Comparison of ENCODE assay signal across 17 cellular contexts in genomic region chr6:10999994-11000393, GRCh38. TPM values are rescaled to one million over a fixed set of nuclear protein-coding genes. Genes with fewer than 3 reads are reported as not detected.
A peak's percentile ranks its signal among the peaks of the same experiment; 100 is the strongest.
DNase-seq lines count a peak whose midpoint lies in the region; ATAC-seq and TF ChIP-seq lines count a peak whose summit lies in the region.
"Had no signal": no experiment of that assay in that cellular context is flagged by ENCODE, and none has a peak within 500 bp of the region (broad histone marks: within the 10 kb centered on the region; RNA-seq: fewer than 3 reads in every experiment).

No MANE protein-coding gene starts in this region.

- H3K27ac ChIP-seq in SJSA1 (no peak overlapping the region), MM.1S (ENCODE audit: low read length) (no peak overlapping the region)
- H3K27ac ChIP-seq: HL-60 had no signal

- no peaks in the 10 kb centered on the region for H3K27me3 ChIP-seq in SJSA1 (replicated peaks)
- no peaks in the 10 kb centered on the region for H3K27me3 ChIP-seq in MM.1S (replicated peaks; ENCODE audit: insufficient read depth, low read length)
- H3K27me3 ChIP-seq: heart left ventricle had no signal

- TF ChIP-seq CTCF in AG10803 (conservative IDR thresholded peaks at IDR 0.05; ENCODE audit: low read length) = no peak
- no peak for TF ChIP-seq CTCF in GM13977 (IDR thresholded peaks at IDR 0.05; ENCODE audit: extremely low read depth, insufficient read depth, missing control alignments)
- TF ChIP-seq CTCF in MM.1S (IDR thresholded peaks at IDR 0.05; ENCODE audit: low read length) = no peak

- H3K4me3 ChIP-seq in AG10803 (ENCODE audit: low read length) (no peak overlapping the region), SJSA1 (no peak overlapping the region), MM.1S (ENCODE audit: low read length) (no peak overlapping the region)
- H3K4me3 ChIP-seq: GM23338, heart left ventricle had no signal

- H2AFZ ChIP-seq in MM.1S (ENCODE audit: low read length) = no peak overlapping the region
- H2AFZ ChIP-seq: GM23338 had no signal

- in situ Hi-C loops in GM13977 (cut with MboI; ENCODE audit: low pct_unique_long_range_greater_than_20kb, low sequenced_read_pairs, unreplicated experiment) = no loop called here

- DNase-seq in AG10803 (ENCODE audit: low read depth) (peak; percentile 16), SJSA1 (ENCODE audit: low read depth in 1 of 2, low spot score in 2 of 2) (peak; percentile 61 to 79), fibroblast of gingiva (ENCODE audit: low read depth) (peak; percentile 52), myocyte (ENCODE audit: low read depth) (peak; percentile 2), GM13977 (ENCODE audit: low spot score) (no peak), MM.1S (no peak)
- DNase-seq: COR-L47; heart left ventricle; NCI-H524 treated with DMSO at 0.1 percent for 48 hours; SHP77 treated with DMSO at 0.1 percent for 48 hours; stimulated activated naive CD4-positive, alpha-beta T cell treated with Interleukin-2 at 50 U/mL for 16 hours had no signal

- H3K4me1 ChIP-seq in SJSA1 (replicated peaks) = peaks cover 16% of the 10 kb centered on the region
- no peaks in the 10 kb centered on the region for H3K4me1 ChIP-seq in MM.1S (ENCODE audit: low read length)

- H3F3A ChIP-seq in MM.1S (ENCODE audit: insufficient read depth, low read length) = no peaks in the 10 kb centered on the region

- no peak overlapping the region for H3K9ac ChIP-seq in MM.1S (ENCODE audit: low read length)

- H3K9me3 ChIP-seq in SJSA1 (replicated peaks) = no peaks in the 10 kb centered on the region
- no peaks in the 10 kb centered on the region for H3K9me3 ChIP-seq in MM.1S (replicated peaks; ENCODE audit: insufficient read depth, low read length)
- H3K9me3 ChIP-seq: heart left ventricle had no signal

- H3K4me2 ChIP-seq in MM.1S (ENCODE audit: low read depth, low read length) = no peak overlapping the region
- H3K4me2 ChIP-seq: GM23338 had no signal

- no peaks in the 10 kb centered on the region for H3K9me2 ChIP-seq in MM.1S (replicated peaks; ENCODE audit: insufficient read depth, low read length)

- H3K36me3 ChIP-seq in SJSA1 (no peaks in the 10 kb centered on the region), MM.1S (replicated peaks; ENCODE audit: insufficient read depth, low read length) (no peaks in the 10 kb centered on the region)
- H3K36me3 ChIP-seq: heart left ventricle had no signal

- no peaks in the 10 kb centered on the region for H3K79me2 ChIP-seq in MM.1S (ENCODE audit: low read length)

- H4K20me1 ChIP-seq in MM.1S (ENCODE audit: insufficient read depth, low read length) = no peaks in the 10 kb centered on the region

- ATAC-seq in HG03135 (IDR thresholded peaks at IDR 0.05; ENCODE audit: unreplicated experiment) = no peak
- no peak for ATAC-seq in HG03175 (IDR thresholded peaks at IDR 0.05; ENCODE audit: unreplicated experiment)
- ATAC-seq: activated CD4-positive, CD25-positive, alpha-beta regulatory T cell treated with anti-CD3 and anti-CD28 coated beads, Interleukin-2, amount 50 U/mL, for 24 hours; activated T-helper 17 cell treated with anti-CD3 and anti-CD28 coated beads, Interleukin-2, amount 50 U/mL, for 72 hours; GM23338 had no signal

RNA-seq across cellular contexts. Expression of gene ELOVL2, which starts 44.1 kb away (rescaled TPM):
- total RNA-seq in SJSA1 (2014; rRNA removed; shearing (Covaris generic)) = 6.8 and 10.9 TPM in 2 replicates
- 0.05 TPM in 1 of 2 replicates, not detected in the other for total RNA-seq in myocyte
- 0.11 TPM for polyA plus RNA-seq in myocyte (2012)
- total RNA-seq: activated T-helper 17 cell treated with anti-CD3 and anti-CD28 coated beads, Interleukin-2, amount 50 U/mL, for 72 hours had no signal

Comparison
In these comparisons a context has a peak if more than half of its experiments do, and no peak if none do; other contexts are left out.
1. DNase-seq: peak in AG10803 (single experiment), SJSA1 (2 of 2), fibroblast of gingiva (single experiment) and myocyte (single experiment); none in GM13977 (single experiment) and MM.1S (single experiment).